Comparison of ENCODE assay signal across 1 cellular context in the genomic region with DNA sequence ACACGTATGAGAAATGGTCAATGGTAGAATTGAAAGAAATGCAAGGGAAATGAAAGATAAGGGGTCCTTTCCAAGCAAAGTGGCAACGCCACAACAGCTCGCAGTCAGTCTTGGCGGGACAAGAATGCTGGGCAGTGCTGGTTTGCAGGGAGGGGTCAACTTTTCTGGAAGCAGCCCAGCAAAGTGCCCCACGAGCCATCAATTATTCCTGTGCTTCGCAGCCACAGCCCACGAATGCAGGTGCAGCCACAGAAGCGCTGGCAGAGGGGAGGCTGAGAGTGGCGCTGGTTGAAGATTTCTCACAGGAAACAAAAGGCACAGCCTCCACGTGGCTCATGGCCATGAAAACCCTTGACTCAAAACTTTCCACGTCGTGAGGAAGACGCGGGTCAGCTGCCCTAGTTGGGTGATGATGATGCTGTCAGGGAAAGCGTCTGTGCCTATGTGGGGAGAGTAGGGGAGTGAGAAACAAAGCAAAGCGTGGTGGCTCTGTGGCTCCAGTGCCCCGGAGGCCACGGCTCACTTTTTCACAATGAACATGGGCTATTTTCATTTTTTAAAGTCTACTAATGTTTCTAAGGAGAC.
TF ChIP-seq lines count a peak whose summit lies in the region.

No MANE protein-coding gene starts in this region.

TF ChIP-seq in HepG2, 621 proteins besides CTCF, POLR2A, EP300 and RAD21:
- TF ChIP-seq ZNF687 (CRISPR knock-in tag; IDR thresholded peaks at IDR 0.05): peak; percentile 56; the same call in 1 of the 2 replicates
